Comparison of ENCODE assay signal across 1 cellular context in the genomic region with DNA sequence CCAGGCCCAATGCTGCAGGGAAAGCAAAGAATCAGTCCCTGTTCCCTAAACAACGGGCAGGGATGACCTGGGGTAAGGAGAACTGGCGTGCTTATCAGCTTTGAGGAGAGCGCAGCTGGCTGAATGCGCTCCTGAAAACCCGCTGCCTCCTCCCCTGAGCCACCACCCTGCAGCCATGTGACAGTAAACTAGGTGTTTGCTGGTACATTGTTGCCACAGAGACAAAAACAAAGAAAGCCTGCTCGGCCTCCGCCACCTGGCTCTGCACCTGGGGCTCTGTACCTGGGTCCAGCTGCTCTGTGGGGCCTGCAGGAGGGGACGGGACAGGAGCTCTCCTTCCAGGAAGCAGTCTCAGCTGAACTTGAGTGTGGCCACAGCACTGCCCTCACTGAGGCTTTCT.
TF ChIP-seq lines count a peak whose summit lies in the region.

No MANE protein-coding gene starts in this region.

TF ChIP-seq in H1, 55 proteins besides CTCF, POLR2A, EP300 and RAD21 (continued from another document):
- no peak for TF ChIP-seq CTBP2 (IDR thresholded peaks at IDR 0.05; ENCODE audit: borderline replicate concordance, insufficient read depth, insufficient read length, low read length)
- TF ChIP-seq ATF2 (IDR thresholded peaks at IDR 0.05; ENCODE audit: low read length): no peak
- no peak for TF ChIP-seq CBX5 (IDR thresholded peaks at IDR 0.05; ENCODE audit: low read depth, low read length)
- TF ChIP-seq POLR2AphosphoS5 (IDR thresholded peaks at IDR 0.05; ENCODE audit: low read depth, low read length): 0 out of 2 replicates have a peak, but pooled peaks have one; percentile 41
- TF ChIP-seq HDAC6 (IDR thresholded peaks at IDR 0.05; ENCODE audit: low read depth, low read length): no peak
- no peak for TF ChIP-seq CREB1 (IDR thresholded peaks at IDR 0.05)
